16 cellular contexts compared by ENCODE assay signal in genomic region chr9:35401011-35401410, GRCh38.
A peak's percentile ranks its signal among the peaks of the same experiment; 100 is the strongest.
DNase-seq lines count a peak whose midpoint lies in the region; ATAC-seq and TF ChIP-seq lines count a peak whose summit lies in the region.
"Had no signal": no experiment of that assay in that cellular context is flagged by ENCODE, and none has a peak within 500 bp of the region (broad histone marks: within the 10 kb centered on the region; RNA-seq: fewer than 3 reads in every experiment).

No MANE protein-coding gene starts in this region.

- WGBS in lung, 2 donors = 86 to 92% methylated on average over 3 of the region's 3 CpGs

- DNase-seq in NCI-H2171 treated with DMSO at 0.1 percent for 48 hours (lab: John Stamatoyannopoulos, UW) (peak; percentile 15), NCI-H2171 (lab: John Stamatoyannopoulos, UW) (no peak), lung (ENCODE audit: low spot score) (peak; percentile 21), NCI-H146 treated with DMSO at 0.1 percent for 48 hours (lab: John Stamatoyannopoulos, UW; ENCODE audit: unreplicated experiment) (no peak), osteoblast (ENCODE audit: insufficient read length, low spot score, missing footprints) (no peak)
- DNase-seq in stimulated activated naive CD8-positive, alpha-beta T cell treated with anti-CD3 and anti-CD28 coated beads, Interleukin-15, amount 100 ng/mL, for 72 hours = no peak
- no peak for DNase-seq in stimulated activated naive CD8-positive, alpha-beta T cell treated with anti-CD3 and anti-CD28 coated beads, Interleukin-15, Interleukin-2, amounts not matched to agents 100 U/mL and 50 U/mL, for 24 hours
- DNase-seq: AML-193; Caco-2; CD4-positive, alpha-beta T cell; GDM1; HCEC 1CT had no signal

- H3K36me3 ChIP-seq in lung (ENCODE audit: control insufficient read depth in 2 of 2, insufficient read depth in 2 of 2, low read length in 2 of 2) = peaks cover 47 to 72% of the 10 kb centered on the region in 2 donors
- peaks cover 3% of the 10 kb centered on the region for H3K36me3 ChIP-seq in osteoblast (ENCODE audit: insufficient read depth, low read length)

- no peaks in the 10 kb centered on the region for H3K79me2 ChIP-seq in osteoblast (ENCODE audit: insufficient read depth, low read length)

- H3K27ac ChIP-seq in lung (ENCODE audit: low read depth in 1 of 2, low read length in 1 of 2) (no peak overlapping the region), osteoblast (ENCODE audit: low read depth, low read length) (no peak overlapping the region)
- H3K27ac ChIP-seq: 22Rv1, A549, C4-2B had no signal

- no peak for ATAC-seq in stimulated activated naive CD8-positive, alpha-beta T cell treated with anti-CD3 and anti-CD28 coated beads, Interleukin-15, amount 100 ng/mL, for 72 hours
- ATAC-seq in stimulated activated naive CD8-positive, alpha-beta T cell treated with anti-CD3 and anti-CD28 coated beads, Interleukin-15, Interleukin-2, amounts not matched to agents 100 U/mL and 50 U/mL, for 24 hours = no peak
- ATAC-seq in lung (ENCODE audit: insufficient read depth, low FRiP score) = no peak
- ATAC-seq: A549, GM23338 had no signal

- H3K9me3 ChIP-seq in lung (ENCODE audit: control insufficient read depth in 2 of 2, insufficient read depth in 1 of 2, low read length in 1 of 2) (peaks cover 0 to 1% of the 10 kb centered on the region in 2 donors), osteoblast (ENCODE audit: low read depth, low read length) (no peaks in the 10 kb centered on the region)
- H3K9me3 ChIP-seq: A549, Caco-2 had no signal

- no peak overlapping the region for H3K4me3 ChIP-seq in lung
- no peak overlapping the region for H3K4me3 ChIP-seq in osteoblast (ENCODE audit: insufficient read depth, low read length)
- H3K4me3 ChIP-seq: A549, GM23338 had no signal

- H2AFZ ChIP-seq in osteoblast (ENCODE audit: low read length) = no peak overlapping the region
- H2AFZ ChIP-seq: GM23338 had no signal

- H3K4me1 Mint-ChIP-seq in stimulated activated naive CD8-positive, alpha-beta T cell treated with anti-CD3 and anti-CD28 coated beads, Interleukin-15, amount 100 ng/mL, for 72 hours = peaks cover 12% of the 10 kb centered on the region

- no peak overlapping the region for H3K4me2 ChIP-seq in osteoblast (ENCODE audit: insufficient read depth, low read length)
- H3K4me2 ChIP-seq: A549, GM23338 had no signal

- peaks cover 10% of the 10 kb centered on the region for H3K27me3 Mint-ChIP-seq in stimulated activated naive CD8-positive, alpha-beta T cell treated with anti-CD3 and anti-CD28 coated beads, Interleukin-15, amount 100 ng/mL, for 72 hours

- TF ChIP-seq CTCF in lung (IDR thresholded peaks at IDR 0.05; ENCODE audit: control extremely low read depth, extremely low read depth) (no peak), osteoblast (IDR thresholded peaks at IDR 0.05; ENCODE audit: extremely low read depth, low read depth, low read length) (no peak)

- H3K4me3 Mint-ChIP-seq in stimulated activated naive CD8-positive, alpha-beta T cell treated with anti-CD3 and anti-CD28 coated beads, Interleukin-15, amount 100 ng/mL, for 72 hours = no peak overlapping the region
- H3K4me3 Mint-ChIP-seq: CD4-positive, alpha-beta T cell; GM23338 had no signal

- H3K9me3 Mint-ChIP-seq in stimulated activated naive CD8-positive, alpha-beta T cell treated with anti-CD3 and anti-CD28 coated beads, Interleukin-15, amount 100 ng/mL, for 72 hours = no peaks in the 10 kb centered on the region
- H3K9me3 Mint-ChIP-seq: CD4-positive, alpha-beta T cell; GM23338 had no signal

- no peaks in the 10 kb centered on the region for H3K27me3 ChIP-seq in lung (ENCODE audit: control insufficient read depth, insufficient read depth)
- no peaks in the 10 kb centered on the region for H3K27me3 ChIP-seq in osteoblast (ENCODE audit: insufficient read depth, low read length)

- peak overlapping the region; percentile 36 to 38 for H3K27ac Mint-ChIP-seq in stimulated activated naive CD8-positive, alpha-beta T cell treated with anti-CD3 and anti-CD28 coated beads, Interleukin-15, amount 100 ng/mL, for 72 hours
- H3K27ac Mint-ChIP-seq: CD4-positive, alpha-beta T cell; GM23338 had no signal

- no peaks in the 10 kb centered on the region for H4K20me1 ChIP-seq in osteoblast (ENCODE audit: insufficient read depth, low read length)

- H3K4me1 ChIP-seq in lung (ENCODE audit: control insufficient read depth in 2 of 2, insufficient read depth in 2 of 2, low read length in 2 of 2) (no peaks in the 10 kb centered on the region), osteoblast (ENCODE audit: insufficient read depth, low read length) (no peaks in the 10 kb centered on the region)
- H3K4me1 ChIP-seq: A549, Caco-2 had no signal

Comparison
In these comparisons a context has a peak if more than half of its experiments do, and no peak if none do; other contexts are left out.
1. DNase-seq: peak in NCI-H2171 treated with DMSO at 0.1 percent for 48 hours (single experiment) and lung (single experiment); none in NCI-H2171 (single experiment), stimulated activated naive CD8-positive, alpha-beta T cell treated with anti-CD3 and anti-CD28 coated beads, Interleukin-15, amount 100 ng/mL, for 72 hours (0 of 2), stimulated activated naive CD8-positive, alpha-beta T cell treated with anti-CD3 and anti-CD28 coated beads, Interleukin-15, Interleukin-2, amounts not matched to agents 100 U/mL and 50 U/mL, for 24 hours (single experiment), NCI-H146 treated with DMSO at 0.1 percent for 48 hours (single experiment) and osteoblast (single experiment).